Comparison of ENCODE assay signal across 16 cellular contexts in the genomic region with DNA sequence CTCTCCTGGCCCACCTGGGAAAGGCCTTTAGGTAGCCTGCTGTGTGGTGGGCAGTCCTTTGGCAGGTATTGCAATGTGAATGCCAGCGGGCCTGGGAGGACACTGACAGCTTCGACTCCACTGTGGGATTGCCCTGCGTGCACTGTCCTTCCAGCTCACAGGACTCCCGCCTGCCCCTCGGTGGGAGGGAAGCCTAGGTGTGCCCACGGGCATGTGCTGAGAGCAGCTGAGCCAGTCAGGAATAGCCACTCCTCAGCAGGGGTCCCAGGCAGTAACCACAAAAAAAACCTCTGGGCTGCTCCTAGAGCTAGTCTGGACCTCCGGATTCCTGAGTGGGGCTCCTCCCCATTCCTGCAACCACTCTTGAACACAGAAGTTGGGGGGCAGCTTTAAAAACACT.
DNase-seq lines count a peak whose midpoint lies in the region; ATAC-seq, FAIRE-seq and TF ChIP-seq lines count a peak whose summit lies in the region.
"Had no signal": no experiment of that assay in that cellular context is flagged by ENCODE, and none has a peak within 500 bp of the region (broad histone marks: within the 10 kb centered on the region; RNA-seq: fewer than 3 reads in every experiment).

No MANE protein-coding gene starts in this region.

- no TSS peak for BruUV-seq in HepG2 (replicated peaks; lab: Mats Ljungman, UMichigan)

- no peak for TF ChIP-seq RAD21 in HepG2 (CRISPR knock-in tag; IDR thresholded peaks at IDR 0.05)

- intact Hi-C loops in HepG2 (cut with micrococcal nuclease; ENCODE audit: unreplicated experiment), result no loop called here
- intact Hi-C loops in right lobe of liver (cut with DNase I), result no loop called here

- 76% methylated on average over 5 of the region's 7 CpGs for WGBS in HepG2 (ENCODE audit: low lambda C conversion rate)
- WGBS in right lobe of liver (ENCODE audit: insufficient coverage, low coverage, low lambda C conversion rate, missing lambda C conversion rate), result no CpG with 5 or more reads among the region's 7 CpGs

- DNase-seq in HepG2 (ENCODE audit: low spot score), result no peak
- DNase-seq in right lobe of liver, result no peak
- peak; percentile 32 for DNase-seq in astrocyte of the spinal cord (ENCODE audit: low read depth, low spot score)
- DNase-seq in NCI-H526 treated with DMSO at 0.1 percent for 48 hours (lab: John Stamatoyannopoulos, UW), result no peak
- no peak for DNase-seq in activated CD4-positive, CD25-positive, alpha-beta regulatory T cell (lab: John Stamatoyannopoulos, UW)
- no peak for DNase-seq in GM12891 (ENCODE audit: insufficient read length, low spot score)
- DNase-seq: Caco-2; CD8-positive, alpha-beta T cell; DND-41 had no signal

- H3K9me3 ChIP-seq in HepG2 (ENCODE audit: low read length) (peaks cover 9% of the 10 kb centered on the region), right lobe of liver (no peaks in the 10 kb centered on the region), iPS-20b (ENCODE audit: insufficient read depth, low read depth, low read length) (no peaks in the 10 kb centered on the region)

- no peaks in the 10 kb centered on the region for H3K79me2 ChIP-seq in HepG2 (ENCODE audit: insufficient read depth, low read length)

- TF ChIP-seq EP300 in HepG2 (IDR thresholded peaks at IDR 0.05; ENCODE audit: low read depth in 2 of 2, low read length in 2 of 2), result no peak
- no peak for TF ChIP-seq EP300 in HepG2 (CRISPR knock-in tag; IDR thresholded peaks at IDR 0.05; ENCODE audit: borderline replicate concordance)

- H3K36me3 ChIP-seq in HepG2 (replicated peaks in 1 of 2; ENCODE audit: control insufficient read depth in 1 of 2, insufficient read depth in 2 of 2, low read length in 2 of 2) (no peaks in the 10 kb centered on the region), right lobe of liver (no peaks in the 10 kb centered on the region), iPS-20b (ENCODE audit: insufficient read depth, low read depth, low read length) (no peaks in the 10 kb centered on the region)

- TF ChIP-seq POLR2A in HepG2 (IDR thresholded peaks at IDR 0.05; ENCODE audit: insufficient read depth in 1 of 2, low read depth in 2 of 2, low read length in 2 of 2) (no peak), right lobe of liver (IDR thresholded peaks at IDR 0.05) (no peak), GM12891 (IDR thresholded peaks at IDR 0.05; ENCODE audit: low read depth, low read length) (no peak)

- no peaks in the 10 kb centered on the region; a peak in 2 of 5 replicates for H3K27me3 ChIP-seq in HepG2 (ENCODE audit: control insufficient read depth in 1 of 2, insufficient read depth in 2 of 2, low read length in 2 of 2)
- no peaks in the 10 kb centered on the region for H3K27me3 ChIP-seq in right lobe of liver
- no peaks in the 10 kb centered on the region for H3K27me3 ChIP-seq in iPS-20b (ENCODE audit: insufficient read depth, low read length)

- no peak overlapping the region for H2AFZ ChIP-seq in HepG2 (ENCODE audit: low read length)

- FAIRE-seq in HepG2 (lab: Jason Lieb, UNC) (no peak), GM12891 (lab: Jason Lieb, UNC) (no peak)
- FAIRE-seq: GM12878, GM19239, H54 had no signal

- in situ Hi-C loops in HepG2 (cut with HindIII; ENCODE audit: extremely low pct_ligation_motif_present, low pct_unique_long_range_greater_than_20kb), result no loop called here
- in situ Hi-C loops in astrocyte of the spinal cord (cut with HindIII; ENCODE audit: low sequenced_read_pairs), result no loop called here

- peak; percentile 12 for ATAC-seq in HepG2
- no peak for ATAC-seq in right lobe of liver
- no peak for ATAC-seq in GM19035 (IDR thresholded peaks at IDR 0.05; ENCODE audit: unreplicated experiment)
- ATAC-seq: CD8-positive, alpha-beta T cell; GM12878 had no signal

- no peaks in the 10 kb centered on the region for H4K20me1 ChIP-seq in HepG2 (ENCODE audit: insufficient read depth, low read length)

- no peak overlapping the region for H3K4me2 ChIP-seq in HepG2 (ENCODE audit: low read depth, low read length)

- H3K4me3 ChIP-seq in HepG2 (replicated peaks in 1 of 3; ENCODE audit: insufficient read depth in 1 of 3, low read depth in 2 of 3, low read length in 3 of 3), result no peak overlapping the region
- H3K4me3 ChIP-seq in right lobe of liver, result no peak overlapping the region
- H3K4me3 ChIP-seq in astrocyte of the spinal cord (ENCODE audit: low read depth, low read length), result no peak overlapping the region
- no peak overlapping the region for H3K4me3 ChIP-seq in iPS-20b (ENCODE audit: low read length)
- H3K4me3 ChIP-seq: GM12878 had no signal

- POLR2A ChIA-PET in HepG2 (lab: Yijun Ruan, JAX), result no interaction called here

- no peak overlapping the region for H3K27ac ChIP-seq in HepG2 (ENCODE audit: extremely low read length, insufficient read depth, low read length)
- no peak overlapping the region for H3K27ac ChIP-seq in right lobe of liver
- no peak overlapping the region for H3K27ac ChIP-seq in iPS-20b (ENCODE audit: low read length)
- H3K27ac ChIP-seq: 22Rv1, HL-60 had no signal

- CTCF ChIA-PET in HepG2 (lab: Yijun Ruan, JAX; ENCODE audit: low intra/inter-chr PET ratio, low total read pairs), result no interaction called here

- TF ChIP-seq CTCF in HepG2 (CRISPR knock-in tag; IDR thresholded peaks at IDR 0.05) (no peak), right lobe of liver (IDR thresholded peaks at IDR 0.05) (no peak), astrocyte of the spinal cord (IDR thresholded peaks at IDR 0.05; ENCODE audit: low read depth, low read length) (no peak)

- H3K9ac ChIP-seq in HepG2 (ENCODE audit: insufficient read depth, low read depth, low read length) (no peak overlapping the region), iPS-20b (ENCODE audit: low read depth, low read length) (peak overlapping the region; percentile 9; the same call in 1 of the 2 replicates)

- H3K4me1 ChIP-seq in HepG2 (ENCODE audit: insufficient read depth, low read length) (peaks cover 45% of the 10 kb centered on the region), right lobe of liver (no peaks in the 10 kb centered on the region), iPS-20b (ENCODE audit: insufficient read depth, low read length) (peaks cover 20% of the 10 kb centered on the region; the same call in 1 of the 2 replicates)
- H3K4me1 ChIP-seq: Caco-2 had no signal

TF ChIP-seq in HepG2, 621 proteins besides CTCF, POLR2A, EP300 and RAD21 (continues in another document):
- TF ChIP-seq CREB1 (IDR thresholded peaks at IDR 0.05) (no peak), CREB1 (CRISPR knock-in tag; IDR thresholded peaks at IDR 0.05) (no peak), ZNF780A (CRISPR knock-in tag; IDR thresholded peaks at IDR 0.05) (no peak), POLR2G (IDR thresholded peaks at IDR 0.05; ENCODE audit: low read depth, low read length) (no peak), SNAI1 (CRISPR knock-in tag; IDR thresholded peaks at IDR 0.05; ENCODE audit: borderline replicate concordance) (no peak), ZNF160 (CRISPR knock-in tag; IDR thresholded peaks at IDR 0.05) (no peak), ZFP90 (CRISPR knock-in tag; IDR thresholded peaks at IDR 0.05; ENCODE audit: borderline replicate concordance) (no peak), ZC3H13 (CRISPR knock-in tag; IDR thresholded peaks at IDR 0.05) (no peak)
- TF ChIP-seq, protein P1, sequence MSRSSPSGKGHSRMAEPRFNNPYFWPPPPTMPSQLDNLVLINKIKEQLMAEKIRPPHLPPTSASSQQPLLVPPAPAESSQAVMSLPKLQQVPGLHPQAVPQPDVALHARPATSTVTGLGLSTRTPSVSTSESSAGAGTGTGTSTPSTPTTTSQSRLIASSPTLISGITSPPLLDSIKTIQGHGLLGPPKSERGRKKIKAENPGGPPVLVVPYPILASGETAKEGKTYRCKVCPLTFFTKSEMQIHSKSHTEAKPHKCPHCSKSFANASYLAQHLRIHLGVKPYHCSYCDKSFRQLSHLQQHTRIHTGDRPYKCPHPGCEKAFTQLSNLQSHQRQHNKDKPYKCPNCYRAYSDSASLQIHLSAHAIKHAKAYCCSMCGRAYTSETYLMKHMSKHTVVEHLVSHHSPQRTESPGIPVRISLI (CRISPR knock-in tag; IDR thresholded peaks at IDR 0.05; ENCODE audit: borderline replicate concordance), result no peak
- TF ChIP-seq, protein P2, sequence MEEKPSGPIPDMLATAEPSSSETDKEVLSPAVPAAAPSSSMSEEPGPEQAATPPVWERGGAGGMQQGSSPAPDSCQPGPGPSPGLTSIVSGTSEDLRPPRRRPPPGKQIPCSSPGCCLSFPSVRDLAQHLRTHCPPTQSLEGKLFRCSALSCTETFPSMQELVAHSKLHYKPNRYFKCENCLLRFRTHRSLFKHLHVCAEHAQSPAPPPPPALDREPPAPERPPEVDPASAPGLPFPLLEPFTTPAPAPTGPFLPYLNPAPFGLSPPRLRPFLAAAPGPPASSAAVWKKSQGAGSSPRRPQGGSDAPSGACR (CRISPR knock-in tag; IDR thresholded peaks at IDR 0.05), result no peak

TF ChIP-seq in GM12891, 5 proteins besides CTCF, POLR2A, EP300 and RAD21:
- TF ChIP-seq SPI1 (IDR thresholded peaks at IDR 0.05; ENCODE audit: low read depth, low read length) (no peak), POU2F2 (IDR thresholded peaks at IDR 0.05; ENCODE audit: low read depth, low read length) (no peak), TAF1 (IDR thresholded peaks at IDR 0.05; ENCODE audit: low read depth, low read length) (no peak), PAX5 (IDR thresholded peaks at IDR 0.05; ENCODE audit: insufficient read depth, low read length, severe bottlenecking) (no peak), POLR2AphosphoS5 (IDR thresholded peaks at IDR 0.05; ENCODE audit: low read depth, low read length) (no peak)
